ENCODE assay signal across 13 cellular contexts in the genomic region with DNA sequence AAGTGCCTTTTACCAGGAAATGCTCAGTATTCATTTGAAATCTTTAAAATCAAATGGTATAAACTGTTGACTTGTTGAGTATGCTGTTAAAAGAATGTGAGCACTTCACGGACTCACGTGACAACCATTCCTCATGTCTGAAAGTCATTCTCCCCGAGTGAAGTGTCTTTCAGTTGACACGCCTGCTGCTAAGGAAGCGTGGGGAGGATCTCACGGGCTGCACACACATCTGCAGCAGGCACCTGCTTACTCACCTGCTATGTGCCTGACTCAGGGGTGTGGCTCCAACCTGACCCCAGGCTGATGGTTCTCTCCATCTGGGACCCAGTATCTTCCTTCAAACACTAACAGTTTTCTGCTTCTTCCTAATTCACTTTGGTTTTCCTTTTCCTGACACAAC. TPM values are rescaled to one million over a fixed set of nuclear protein-coding genes. Genes with fewer than 3 reads are reported as not detected.
DNase-seq lines count a peak whose midpoint lies in the region; ATAC-seq and TF ChIP-seq lines count a peak whose summit lies in the region.
"Had no signal": no experiment of that assay in that cellular context is flagged by ENCODE, and none has a peak within 500 bp of the region (broad histone marks: within the 10 kb centered on the region; RNA-seq: fewer than 3 reads in every experiment).

No MANE protein-coding gene starts in this region.

- no peaks in the 10 kb centered on the region for H3K9me3 Mint-ChIP-seq in activated CD4-positive, alpha-beta T cell treated with anti-CD3 and anti-CD28 coated beads, Interleukin-2, amount 10 ng/mL, durations not matched to agents 7 days and 5 days
- H3K9me3 Mint-ChIP-seq in GM23338 = no peaks in the 10 kb centered on the region

- CTCF ChIA-PET in activated CD4-positive, alpha-beta T cell treated with anti-CD3 and anti-CD28 coated beads, Interleukin-2, amount 10 ng/mL, durations not matched to agents 7 days and 5 days (lab: Charles Lee) = no interaction called here

- peaks cover 5% of the 10 kb centered on the region for H3K36me3 Mint-ChIP-seq in activated CD4-positive, alpha-beta T cell treated with anti-CD3 and anti-CD28 coated beads, Interleukin-2, amount 10 ng/mL, durations not matched to agents 7 days and 5 days (ENCODE audit: low read depth)
- peaks cover 55% of the 10 kb centered on the region for H3K36me3 Mint-ChIP-seq in GM23338 (ENCODE audit: low read depth)

- no peak for DNase-seq in activated CD4-positive, alpha-beta T cell treated with anti-CD3 and anti-CD28 coated beads, Interleukin-2, amount 10 ng/mL, durations not matched to agents 7 days and 5 days
- no peak for DNase-seq in activated CD4-positive, alpha-beta T cell treated with anti-CD3 and anti-CD28 coated beads for 4 hours
- DNase-seq in GM23338 (ENCODE audit: low spot score) = no peak
- peak; percentile 78 for DNase-seq in dermis blood vessel endothelial cell
- DNase-seq in spleen = no peak
- DNase-seq in superior temporal gyrus (ENCODE audit: extremely low spot score) = no peak
- no peak for DNase-seq in RKO (ENCODE audit: low spot score)
- DNase-seq: anterior cingulate cortex, NCI-H1092, NCI-H524, transverse colon had no signal

- H3K79me2 ChIP-seq in GM23338 (replicated peaks; ENCODE audit: insufficient read depth) = 0 out of 2 replicates have a peak, but pooled peaks cover 6% of the 10 kb centered on the region

- H3K36me3 ChIP-seq in GM23338 (ENCODE audit: insufficient read depth) = peaks cover 24% of the 10 kb centered on the region
- peaks cover 4 to 66% (median 21%) of the 10 kb centered on the region in 6 donors for H3K36me3 ChIP-seq in spleen

- no peak for TF ChIP-seq POLR2A in spleen (IDR thresholded peaks at IDR 0.05)

- no peaks in the 10 kb centered on the region for H3F3A ChIP-seq in GM23338 (replicated peaks; ENCODE audit: low read depth)

- H3K27ac ChIP-seq in GM23338 (ENCODE audit: low read depth) (no peak overlapping the region; the same call in 1 of the 2 replicates), spleen (peak overlapping the region in 7 of 8 donors; percentile 12 to 77 (median 70))
- H3K27ac ChIP-seq: VCaP had no signal

- WGBS in spleen, 5 donors = 75 to 88% (median 86%) methylated on average over 6 of the region's 6 CpGs

- ATAC-seq in GM23338 (no peak), HG03565 (IDR thresholded peaks at IDR 0.05; ENCODE audit: unreplicated experiment) (no peak)

- H3K27me3 Mint-ChIP-seq in activated CD4-positive, alpha-beta T cell treated with anti-CD3 and anti-CD28 coated beads, Interleukin-2, amount 10 ng/mL, durations not matched to agents 7 days and 5 days = no peaks in the 10 kb centered on the region
- H3K27me3 Mint-ChIP-seq in GM23338 (ENCODE audit: insufficient read depth, low read depth, poor library complexity) = peaks cover under 1% of the 10 kb centered on the region

- no peaks in the 10 kb centered on the region for H3K9me2 ChIP-seq in GM23338 (ENCODE audit: insufficient read depth)

- H3K4me3 ChIP-seq in GM23338 = no peak overlapping the region
- no peak overlapping the region for H3K4me3 ChIP-seq in spleen
- H3K4me3 ChIP-seq: transverse colon had no signal

- H2AFZ ChIP-seq in GM23338 = no peak overlapping the region

- no peak overlapping the region for H3K4me3 Mint-ChIP-seq in activated CD4-positive, alpha-beta T cell treated with anti-CD3 and anti-CD28 coated beads, Interleukin-2, amount 10 ng/mL, durations not matched to agents 7 days and 5 days
- no peak overlapping the region for H3K4me3 Mint-ChIP-seq in GM23338

- no peaks in the 10 kb centered on the region for H3K9me3 ChIP-seq in spleen
- H3K9me3 ChIP-seq: transverse colon had no signal

- peaks cover 4% of the 10 kb centered on the region; the same call in 1 of the 2 replicates for H3K4me1 ChIP-seq in GM23338 (ENCODE audit: insufficient read depth)
- H3K4me1 ChIP-seq in spleen = peaks cover 0 to 17% (median 10%) of the 10 kb centered on the region in 6 donors
- H3K4me1 ChIP-seq: transverse colon had no signal

- POLR2A ChIA-PET in activated CD4-positive, alpha-beta T cell treated with anti-CD3 and anti-CD28 coated beads, Interleukin-2, amount 10 ng/mL, durations not matched to agents 7 days and 5 days (lab: Charles Lee) = no interaction called here

- H3K4me2 ChIP-seq in GM23338 = no peak overlapping the region

- TF ChIP-seq CTCF in GM23338 (conservative IDR thresholded peaks at IDR 0.05; ENCODE audit: low read depth in 2 of 2) (no peak), spleen (IDR thresholded peaks at IDR 0.05 in 8 of 11, conservative IDR thresholded peaks at IDR 0.05 in 3 of 11) (no peak)

- H4K20me1 ChIP-seq in GM23338 (replicated peaks; ENCODE audit: insufficient read depth) = peaks cover 11% of the 10 kb centered on the region

- intact Hi-C loops in spleen (cut with DNase I; ENCODE audit: low total_unique reads) = no loop called here

- H3K27me3 ChIP-seq in GM23338 (ENCODE audit: insufficient read depth) (no peaks in the 10 kb centered on the region), spleen (replicated peaks in 1 of 7) (no peaks in the 10 kb centered on the region)
- H3K27me3 ChIP-seq: transverse colon had no signal

- H3K4me1 Mint-ChIP-seq in activated CD4-positive, alpha-beta T cell treated with anti-CD3 and anti-CD28 coated beads, Interleukin-2, amount 10 ng/mL, durations not matched to agents 7 days and 5 days = peaks cover 13% of the 10 kb centered on the region
- peaks cover 10% of the 10 kb centered on the region for H3K4me1 Mint-ChIP-seq in GM23338

- H3K27ac Mint-ChIP-seq in activated CD4-positive, alpha-beta T cell treated with anti-CD3 and anti-CD28 coated beads, Interleukin-2, amount 10 ng/mL, durations not matched to agents 7 days and 5 days = peak overlapping the region; percentile 21
- peak overlapping the region; percentile 39; the same call in 1 of the 2 replicates for H3K27ac Mint-ChIP-seq in GM23338

TF ChIP-seq in GM23338, 12 proteins besides CTCF, POLR2A, EP300 and RAD21 (continues in another document):
- no peak for TF ChIP-seq CREB1 (CRISPR knock-in tag; IDR thresholded peaks at IDR 0.05; ENCODE audit: low read depth)
- no peak for TF ChIP-seq ZNF114 (CRISPR knock-in tag; IDR thresholded peaks at IDR 0.05)
- TF ChIP-seq EZH2phosphoT487 (IDR thresholded peaks at IDR 0.05; ENCODE audit: unreplicated experiment) = no peak
- no peak for TF ChIP-seq STAT1 (IDR thresholded peaks at IDR 0.05; ENCODE audit: unreplicated experiment)
- no peak for TF ChIP-seq NANOG (IDR thresholded peaks at IDR 0.05; ENCODE audit: borderline replicate concordance)

RNA-seq across cellular contexts. Expression of gene WDR27, which starts 32.7 kb away (rescaled TPM):
- 10 to 100 TPM; 18.1 to 21.9 TPM for total RNA-seq in activated CD4-positive, alpha-beta T cell treated with anti-CD3 and anti-CD28 coated beads, Interleukin-2, amount 10 ng/mL, durations not matched to agents 7 days and 5 days
- 65.9 and 80.4 TPM in 2 replicates for total RNA-seq in GM23338 (2014; rRNA removed; shearing (Covaris generic))
- polyA plus RNA-seq in GM23338 (2016; fragmentation: Nextera tagmentation; extraction: Ambion mirVana) (42.8 and 55.3 TPM in 2 replicates), spleen (10 to 100 TPM; 17.6 to 26.6 (median 22.6) TPM)
- total RNA-seq in dermis blood vessel endothelial cell (21.0 and 39.5 TPM in 2 replicates), spleen (10 to 100 TPM; 30.7 to 69.5 (median 57.8) TPM)

RNA-seq across cellular contexts. Expression of gene C6orf120, which starts 32.8 kb away (rescaled TPM):
- total RNA-seq in activated CD4-positive, alpha-beta T cell treated with anti-CD3 and anti-CD28 coated beads, Interleukin-2, amount 10 ng/mL, durations not matched to agents 7 days and 5 days = 10 to 100 TPM; 17.0 to 20.9 TPM
- 49.3 and 57.3 TPM in 2 replicates for total RNA-seq in GM23338 (2014; rRNA removed; shearing (Covaris generic))
- polyA plus RNA-seq in GM23338 (2016; fragmentation: Nextera tagmentation; extraction: Ambion mirVana) (18.3 and 18.8 TPM in 2 replicates), spleen (10 to 100 TPM in 1 of 3 donors, 1 to 10 TPM in 2; 6.7 to 10.5 (median 9.8) TPM)
- total RNA-seq in dermis blood vessel endothelial cell (27.1 and 36.2 TPM in 2 replicates), spleen (10 to 100 TPM; 18.5 to 39.5 (median 24.8) TPM)

RNA-seq across cellular contexts. Expression of gene PHF10, which starts 55.2 kb away (rescaled TPM):
- total RNA-seq in activated CD4-positive, alpha-beta T cell treated with anti-CD3 and anti-CD28 coated beads, Interleukin-2, amount 10 ng/mL, durations not matched to agents 7 days and 5 days = 10 to 100 TPM; 57.4 to 59.7 TPM
- 44.7 and 48.1 TPM in 2 replicates for total RNA-seq in GM23338 (2014; rRNA removed; shearing (Covaris generic))
- polyA plus RNA-seq in GM23338 (2016; fragmentation: Nextera tagmentation; extraction: Ambion mirVana) (15.7 and 16.5 TPM in 2 replicates), spleen (10 to 100 TPM; 36.7 to 53.9 (median 49.6) TPM)
- total RNA-seq in dermis blood vessel endothelial cell (44.9 and 53.2 TPM in 2 replicates), spleen (100 to 1,000 TPM in 1 of 7 donors, 10 to 100 TPM in 6; 41.0 to 102 (median 67.3) TPM)
